ENCODE assay signal across 12 cellular contexts in genomic region chr9:137317021-137317978, GRCh38. TPM values are rescaled to one million over a fixed set of nuclear protein-coding genes. Genes with fewer than 3 reads are reported as not detected.
DNase-seq lines count a peak whose midpoint lies in the region; ATAC-seq, FAIRE-seq and TF ChIP-seq lines count a peak whose summit lies in the region.
"Had no signal": no experiment of that assay in that cellular context is flagged by ENCODE, and none has a peak within 500 bp of the region (broad histone marks: within the 10 kb centered on the region; RNA-seq: fewer than 3 reads in every experiment).

No MANE protein-coding gene starts in this region.

- DNase-seq in D721Med (ENCODE audit: insufficient read length, low spot score): peak; percentile 16
- peak; percentile 13 for DNase-seq in activated CD8-positive, alpha-beta memory T cell treated with anti-CD3 and anti-CD28 coated beads, Interleukin-2, amount 50 U/mL, for 4 hours
- DNase-seq in kidney: peak; percentile 68
- DNase-seq in COLO829 (ENCODE audit: low spot score): no peak
- DNase-seq in PC-3: no peak
- no peak for DNase-seq in central memory CD4-positive, alpha-beta T cell
- DNase-seq in Karpas-422: no peak
- DNase-seq: HCEC 1CT; stimulated activated CD4-positive, alpha-beta T cell treated with anti-CD3 and anti-CD28 coated beads, Interleukin-15, amount 100 ng/mL, for 24 hours had no signal

- H3K27ac ChIP-seq in 22Rv1 (peak overlapping the region; percentile 81), kidney (ENCODE audit: low read depth in 2 of 2, low read length in 2 of 2) (no peak overlapping the region), PC-3 (ENCODE audit: low read length) (no peak overlapping the region), Karpas-422 (ENCODE audit: low read length) (no peak overlapping the region)

- H3K9me2 ChIP-seq in PC-3 (replicated peaks; ENCODE audit: low read length): no peaks in the 10 kb centered on the region
- H3K9me2 ChIP-seq in Karpas-422 (replicated peaks; ENCODE audit: insufficient read depth, low read length): no peaks in the 10 kb centered on the region

- no peaks in the 10 kb centered on the region for H3K9me3 ChIP-seq in kidney (ENCODE audit: control insufficient read depth in 1 of 2, low read length in 2 of 2)
- no peaks in the 10 kb centered on the region for H3K9me3 ChIP-seq in PC-3 (ENCODE audit: low read length)
- H3K9me3 ChIP-seq in Karpas-422 (ENCODE audit: low read length): no peaks in the 10 kb centered on the region
- H3K9me3 ChIP-seq: body of pancreas had no signal

- TF ChIP-seq CTCF in 22Rv1 (IDR thresholded peaks at IDR 0.05) (no peak), D721Med (IDR thresholded peaks at IDR 0.05; ENCODE audit: insufficient read depth, missing control alignments) (no peak), kidney (IDR thresholded peaks at IDR 0.05; ENCODE audit: borderline replicate concordance, extremely low read depth, insufficient read depth) (no peak), PC-3 (conservative IDR thresholded peaks at IDR 0.05; ENCODE audit: low read depth, low read length) (no peak)

- no peak for FAIRE-seq in D721Med (lab: Jason Lieb, UNC)
- FAIRE-seq in kidney (lab: Jason Lieb, UNC): no peak

- H4K20me1 ChIP-seq in PC-3 (ENCODE audit: low read length) (no peaks in the 10 kb centered on the region), Karpas-422 (ENCODE audit: insufficient read depth, low read depth, low read length) (no peaks in the 10 kb centered on the region)

- POLR2A ChIA-PET in PC-3 (lab: Charles Lee; ENCODE audit: unreplicated experiment): no interaction called here

- H3K4me1 ChIP-seq in kidney (ENCODE audit: control insufficient read depth in 1 of 2, insufficient read depth in 1 of 2, low read depth in 1 of 2, low read length in 2 of 2) (peaks cover 0 to 7% of the 10 kb centered on the region in 2 donors), PC-3 (ENCODE audit: insufficient read depth, low read length) (peaks cover 9% of the 10 kb centered on the region; the same call in 1 of the 2 replicates), Karpas-422 (ENCODE audit: low read length) (peaks cover 10% of the 10 kb centered on the region)

- H3K27me3 ChIP-seq in PC-3 (ENCODE audit: low read length) (no peaks in the 10 kb centered on the region), Karpas-422 (ENCODE audit: low read length) (no peaks in the 10 kb centered on the region)
- H3K27me3 ChIP-seq: body of pancreas had no signal

- no peak overlapping the region for H2AFZ ChIP-seq in PC-3 (ENCODE audit: low read length)
- H2AFZ ChIP-seq in Karpas-422 (ENCODE audit: low read length): no peak overlapping the region

- no peaks in the 10 kb centered on the region for H3K36me3 ChIP-seq in kidney (ENCODE audit: control insufficient read depth in 1 of 2, insufficient read depth in 2 of 2, low read length in 2 of 2)
- no peaks in the 10 kb centered on the region for H3K36me3 ChIP-seq in PC-3 (ENCODE audit: low read depth, low read length)
- no peaks in the 10 kb centered on the region for H3K36me3 ChIP-seq in Karpas-422 (ENCODE audit: insufficient read depth, low read length)

- H3K79me2 ChIP-seq in PC-3 (ENCODE audit: low read length) (no peaks in the 10 kb centered on the region), Karpas-422 (ENCODE audit: low read length) (no peaks in the 10 kb centered on the region)

- CTCF ChIA-PET in PC-3 (lab: Charles Lee): no interaction called here

- BruUV-seq in PC-3 (replicated peaks; lab: Mats Ljungman, UMichigan): no TSS peak

- H3K4me3 ChIP-seq in kidney (ENCODE audit: low read length in 2 of 2): no peak overlapping the region
- H3K4me3 ChIP-seq in PC-3 (ENCODE audit: low read length): no peak overlapping the region
- no peak overlapping the region for H3K4me3 ChIP-seq in Karpas-422 (ENCODE audit: low read length)
- H3K4me3 ChIP-seq: body of pancreas had no signal

- H3K9ac ChIP-seq in kidney (ENCODE audit: low read length in 2 of 2): no peak overlapping the region
- H3K9ac ChIP-seq in PC-3 (ENCODE audit: low read length): no peak overlapping the region
- no peak overlapping the region for H3K9ac ChIP-seq in Karpas-422 (ENCODE audit: low read length)

- no peak for ATAC-seq in PC-3
- ATAC-seq: body of pancreas had no signal

- no peaks in the 10 kb centered on the region for H3F3A ChIP-seq in PC-3 (ENCODE audit: low read length, unreplicated experiment)

- H3K4me2 ChIP-seq in PC-3 (ENCODE audit: low read length) (no peak overlapping the region), Karpas-422 (ENCODE audit: low read depth, low read length, poor library complexity, severe bottlenecking) (no peak overlapping the region)

- intact Hi-C loops in kidney (cut with DNase I): no loop called here
- intact Hi-C loops in PC-3 (cut with micrococcal nuclease): no loop called here

RNA-seq across cellular contexts. Expression of gene NRARP, which starts 15.2 kb away (rescaled TPM):
- total RNA-seq in kidney (4.7 TPM), PC-3 (2014; rRNA removed) (35.5 and 36.8 TPM in 2 replicates)
- polyA plus RNA-seq in kidney (ENCODE audit: insufficient read depth, low read depth, low replicate concordance): 1.7 TPM
- total RNA-seq in Karpas-422 (2014; rRNA removed; shearing (Covaris generic); ENCODE audit: low replicate concordance): 1.4 and 1.8 TPM in 2 replicates
- total RNA-seq: fibroblast of lung had no signal

RNA-seq across cellular contexts. Expression of gene TOR4A, which starts 39.8 kb away (rescaled TPM):
- 23.8 TPM for total RNA-seq in kidney
- polyA plus RNA-seq in kidney (ENCODE audit: insufficient read depth, low read depth, low replicate concordance): 4.9 TPM
- 28.9 and 32.7 TPM in 2 replicates for total RNA-seq in PC-3 (2014; rRNA removed)
- 8.8 and 19.2 TPM in 2 replicates for total RNA-seq in Karpas-422 (2014; rRNA removed; shearing (Covaris generic); ENCODE audit: low replicate concordance)

Comparison
In these comparisons a context has a peak if more than half of its experiments do, and no peak if none do; other contexts are left out.
1. DNase-seq: peak in D721Med (single experiment), activated CD8-positive, alpha-beta memory T cell treated with anti-CD3 and anti-CD28 coated beads, Interleukin-2, amount 50 U/mL, for 4 hours (single experiment) and kidney (single experiment); none in COLO829 (single experiment), PC-3 (single experiment), central memory CD4-positive, alpha-beta T cell (single experiment) and Karpas-422 (single experiment).